Comparison of ENCODE assay signal across 8 cellular contexts in genomic region chr22:31272522-31273446, GRCh38. TPM values are rescaled to one million over a fixed set of nuclear protein-coding genes. Genes with fewer than 3 reads are reported as not detected.
DNase-seq lines count a peak whose midpoint lies in the region; ATAC-seq and TF ChIP-seq lines count a peak whose summit lies in the region.

No MANE protein-coding gene starts in this region.

- TF ChIP-seq CTCF in astrocyte of the cerebellum (IDR thresholded peaks at IDR 0.05; ENCODE audit: low read depth, low read length, missing control alignments) (peak; percentile 80), gastrocnemius medialis (IDR thresholded peaks at IDR 0.05 in 4 of 5, conservative IDR thresholded peaks at IDR 0.05 in 1 of 5) (peak; percentile 26 to 79 (median 70))

- H3K4me1 Mint-ChIP-seq in IgD-negative memory B cell, result no peaks in the 10 kb centered on the region

- in situ Hi-C loops in SK-MEL-5 (cut with HindIII; ENCODE audit: low pct_unique_long_range_greater_than_20kb, low sequenced_read_pairs) (no loop called here), astrocyte of the cerebellum (cut with HindIII; ENCODE audit: low sequenced_read_pairs) (no loop called here), gastrocnemius medialis (cut with MboI; ENCODE audit: low sequenced_read_pairs in 4 of 4) (loop anchor here in 1 of 4 donors (5.0 kb wide), 1 partner anchor 60 kb away; the partner anchor contains the start of gene LIMK2)

- ATAC-seq in right cardiac atrium (peak; percentile 69 to 70), gastrocnemius medialis (peak; percentile 73 to 94), GM18870 (IDR thresholded peaks at IDR 0.05; ENCODE audit: unreplicated experiment) (no peak), GM18505 (IDR thresholded peaks at IDR 0.05; ENCODE audit: unreplicated experiment) (no peak)

- no peak overlapping the region for H3K4me3 Mint-ChIP-seq in IgD-negative memory B cell

- peak; percentile 72 for DNase-seq in EH (ENCODE audit: low read depth)
- peak; percentile 81 for DNase-seq in SK-MEL-5 (ENCODE audit: low read depth, low spot score)
- DNase-seq in astrocyte of the cerebellum (ENCODE audit: low read depth), result peak; percentile 48
- DNase-seq in right cardiac atrium, result no peak
- peak; percentile 29 to 43 for DNase-seq in gastrocnemius medialis

- H3K36me3 ChIP-seq in gastrocnemius medialis, result peaks cover 0 to 25% of the 10 kb centered on the region in 2 donors

- H3K27me3 Mint-ChIP-seq in IgD-negative memory B cell, result no peaks in the 10 kb centered on the region

- H3K9me3 ChIP-seq in right cardiac atrium (ENCODE audit: control insufficient read depth, low read length), result no peaks in the 10 kb centered on the region
- H3K9me3 ChIP-seq in gastrocnemius medialis, result no peaks in the 10 kb centered on the region

- TF ChIP-seq POLR2A in gastrocnemius medialis (IDR thresholded peaks at IDR 0.05) (no peak), GM18505 (IDR thresholded peaks at IDR 0.05; ENCODE audit: borderline replicate concordance, extremely low read depth, insufficient read depth, insufficient read length) (no peak)

- WGBS in right cardiac atrium, result 71% methylated on average over 15 of the region's 15 CpGs

- H3K27me3 ChIP-seq in right cardiac atrium (ENCODE audit: control insufficient read depth, insufficient read depth), result no peaks in the 10 kb centered on the region
- no peaks in the 10 kb centered on the region for H3K27me3 ChIP-seq in gastrocnemius medialis

- H3K27ac ChIP-seq in right cardiac atrium (ENCODE audit: low read length), result no peak overlapping the region
- H3K27ac ChIP-seq in gastrocnemius medialis, result no peak overlapping the region

- peak overlapping the region; percentile 16 to 64 (median 47) for H3K27ac Mint-ChIP-seq in IgD-negative memory B cell

- no peaks in the 10 kb centered on the region for H3K9me3 Mint-ChIP-seq in IgD-negative memory B cell

- H3K4me3 ChIP-seq in astrocyte of the cerebellum (ENCODE audit: low read depth, low read length) (no peak overlapping the region), right cardiac atrium (ENCODE audit: low read length) (no peak overlapping the region), gastrocnemius medialis (no peak overlapping the region)

- intact Hi-C loops in right cardiac atrium (cut with DNase I) (loop anchor here in 2 of 4 donors (5.0 kb wide), 2 partner anchors 55 to 60 kb away; partner anchors contain the start of gene LIMK2 (in 1 of the 2)), gastrocnemius medialis (cut with DNase I; ENCODE audit: low total_unique reads) (loop anchor here (2.0 kb wide), 1 partner anchor 60 kb away; the partner anchor contains the start of gene LIMK2)

- H3K4me1 ChIP-seq in right cardiac atrium (ENCODE audit: control insufficient read depth, insufficient read depth, low read length), result no peaks in the 10 kb centered on the region
- no peaks in the 10 kb centered on the region for H3K4me1 ChIP-seq in gastrocnemius medialis

- peaks cover 2% of the 10 kb centered on the region for H3K36me3 Mint-ChIP-seq in IgD-negative memory B cell

RNA-seq across cellular contexts. Expression of gene PIK3IP1, which starts 19.5 kb away (rescaled TPM):
- polyA plus RNA-seq in IgD-negative memory B cell (88.7 TPM), right cardiac atrium (14.0 TPM)
- 2.3 and 2.7 TPM in 2 replicates for total RNA-seq in SK-MEL-5 (2014; rRNA removed; shearing (Covaris generic))
- polyA plus RNA-seq in SK-MEL-5 (2015; cell fraction: cytosol; rRNA removed), result 0.98 and 3.5 TPM in 2 replicates
- polyA plus RNA-seq in SK-MEL-5 (2015; cell fraction: nucleus; rRNA removed), result 1.6 and 4.6 TPM in 2 replicates
- total RNA-seq in right cardiac atrium (10 to 100 TPM in 2 of 4 donors, 1 to 10 TPM in 2; 5.9 to 17.6 (median 10.8) TPM), gastrocnemius medialis (10 to 100 TPM; 11.2 to 28.3 (median 14.5) TPM)

Comparison
In these comparisons a context has a peak if more than half of its experiments do, and no peak if none do; other contexts are left out.
1. DNase-seq: peak in EH (single experiment), SK-MEL-5 (single experiment), astrocyte of the cerebellum (single experiment) and gastrocnemius medialis (2 of 2); none in right cardiac atrium (0 of 3).
2. ATAC-seq: peak in right cardiac atrium (2 of 2) and gastrocnemius medialis (2 of 2); none in GM18870 (single experiment) and GM18505 (single experiment).